Comparison of ENCODE assay signal across 13 cellular contexts in the genomic region with DNA sequence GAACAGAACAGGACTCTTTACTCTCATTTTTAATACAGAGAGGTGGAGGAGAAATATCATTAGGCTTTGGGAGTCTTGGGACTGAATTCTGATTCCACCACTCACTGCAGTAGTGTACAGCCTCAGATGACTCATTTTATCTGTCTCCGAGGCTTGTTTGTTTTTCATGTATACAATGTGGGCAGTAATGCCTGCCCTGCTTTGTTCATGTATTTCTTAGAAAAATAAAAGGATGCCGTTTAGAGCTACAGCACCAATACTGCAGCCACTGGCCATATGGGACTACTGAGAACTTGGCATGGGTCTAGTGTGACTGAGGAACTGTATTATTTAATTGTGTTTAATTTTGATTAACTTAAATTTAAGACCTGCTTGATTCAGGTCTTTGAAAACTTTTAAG. TPM values are rescaled to one million over a fixed set of nuclear protein-coding genes. Genes with fewer than 3 reads are reported as not detected.
DNase-seq lines count a peak whose midpoint lies in the region; TF ChIP-seq lines count a peak whose summit lies in the region.
"Had no signal": no experiment of that assay in that cellular context is flagged by ENCODE, and none has a peak within 500 bp of the region (broad histone marks: within the 10 kb centered on the region; RNA-seq: fewer than 3 reads in every experiment).

No MANE protein-coding gene starts in this region.

- peak; percentile 76 for DNase-seq in EH (ENCODE audit: low read depth)
- DNase-seq in M059J (ENCODE audit: low read depth): peak; percentile 76
- peak; percentile 18 for DNase-seq in astrocyte of the cerebellum (ENCODE audit: low read depth)
- DNase-seq in iris pigment epithelial cell (ENCODE audit: low read depth): peak; percentile 82
- no peak for DNase-seq in NOMO-1 treated with DMSO at 0.1 percent for 48 hours (lab: John Stamatoyannopoulos, UW; ENCODE audit: unreplicated experiment)
- DNase-seq in GDM1 (lab: John Stamatoyannopoulos, UW): no peak
- DNase-seq in mesenteric fat pad (ENCODE audit: low spot score): no peak
- no peak for DNase-seq in kidney tubule cell (ENCODE audit: low spot score)
- DNase-seq: activated CD8-positive, alpha-beta memory T cell treated with anti-CD3 and anti-CD28 coated beads, Interleukin-2, amount 10 ng/mL, durations not matched to agents 7 days and 5 days; CD8-positive, alpha-beta T cell; natural killer cell; NCI-H1048; NK-92 treated with Interleukin-12 subunit alpha and Interleukin-12 subunit beta, amount 100 ng/mL, for 24 hours had no signal

- H3K4me3 ChIP-seq in astrocyte of the cerebellum (ENCODE audit: low read depth, low read length): no peak overlapping the region

- no peak for TF ChIP-seq CTCF in astrocyte of the cerebellum (IDR thresholded peaks at IDR 0.05; ENCODE audit: low read depth, low read length, missing control alignments)

- in situ Hi-C loops in astrocyte of the cerebellum (cut with HindIII; ENCODE audit: low sequenced_read_pairs): no loop called here

RNA-seq across cellular contexts. Expression of gene JAG1, which starts 41.2 kb away (rescaled TPM):
- total RNA-seq in M059J (2014; rRNA removed; shearing (Covaris generic)): 10.9 and 14.8 TPM in 2 replicates
- total RNA-seq in mesenteric fat pad: 96.7 TPM

Comparison
In these comparisons a context has a peak if more than half of its experiments do, and no peak if none do; other contexts are left out.
1. DNase-seq: peak in EH (single experiment), M059J (single experiment), astrocyte of the cerebellum (single experiment) and iris pigment epithelial cell (single experiment); none in NOMO-1 treated with DMSO at 0.1 percent for 48 hours (single experiment), GDM1 (single experiment), mesenteric fat pad (single experiment) and kidney tubule cell (single experiment).